Comparison of ENCODE assay signal across 8 cellular contexts in genomic region chr14:50001146-50001998, GRCh38.
DNase-seq lines count a peak whose midpoint lies in the region; ATAC-seq, FAIRE-seq and TF ChIP-seq lines count a peak whose summit lies in the region.

No MANE protein-coding gene starts in this region.

- WGBS in pancreas, 2 donors: 18 to 24% methylated on average over 23 of the region's 23 CpGs

- ATAC-seq in GM21723 (IDR thresholded peaks at IDR 0.05; ENCODE audit: unreplicated experiment) (peak; percentile 36), pancreas (peak; percentile 61 to 72 (median 67)), upper lobe of right lung (peak; percentile 46)

- peak; percentile 72 for DNase-seq in DMS153 (lab: John Stamatoyannopoulos, UW)
- peak; percentile 94 for DNase-seq in NCI-H2107 treated with DMSO at 0.1 percent for 48 hours (lab: John Stamatoyannopoulos, UW; ENCODE audit: unreplicated experiment)
- peak; percentile 55 to 64 (median 58) for DNase-seq in activated CD8-positive, alpha-beta memory T cell treated with anti-CD3 and anti-CD28 coated beads for 48 hours (ENCODE audit: low read depth in 2 of 3, low spot score in 2 of 3)
- peak; percentile 48 to 55 for DNase-seq in erythroblast (lab: John Stamatoyannopoulos, UW)
- peak; percentile 30 to 67 (median 51) for DNase-seq in pancreas
- DNase-seq in upper lobe of right lung: peak; percentile 75
- DNase-seq in Ammon's horn (ENCODE audit: low spot score): no peak

- no peak for FAIRE-seq in pancreas (lab: Jason Lieb, UNC)

- H3K27me3 ChIP-seq in pancreas (no peaks in the 10 kb centered on the region), upper lobe of right lung (no peaks in the 10 kb centered on the region)

- H3K9me3 ChIP-seq in pancreas (no peaks in the 10 kb centered on the region), upper lobe of right lung (no peaks in the 10 kb centered on the region)

- H3K4me3 ChIP-seq in pancreas: peak overlapping the region in 1 of 4 donors; percentile 16
- peak overlapping the region; percentile 24 for H3K4me3 ChIP-seq in upper lobe of right lung

- H3K36me3 ChIP-seq in pancreas: no peaks in the 10 kb centered on the region
- no peaks in the 10 kb centered on the region for H3K36me3 ChIP-seq in upper lobe of right lung

- peak; percentile 46 for TF ChIP-seq POLR2A in erythroblast (IDR thresholded peaks at IDR 0.05; ENCODE audit: low read length)

- intact Hi-C loops in pancreas (cut with DNase I) (loop anchor here in 1 of 3 donors (10.0 kb wide), 1 partner anchor 107 kb away; the partner anchor contains the start of gene ARF6), upper lobe of right lung (cut with DNase I) (loop anchor here (5.0 kb wide), 2 partner anchors 101 to 109 kb away; partner anchors contain the start of gene ARF6)

- H3K4me1 ChIP-seq in pancreas: peaks cover 7 to 46% (median 15%) of the 10 kb centered on the region in 3 donors
- peaks cover 45% of the 10 kb centered on the region for H3K4me1 ChIP-seq in upper lobe of right lung

- peak overlapping the region; percentile 53 to 88 (median 79) for H3K27ac ChIP-seq in pancreas
- peak overlapping the region; percentile 93 for H3K27ac ChIP-seq in upper lobe of right lung

- TF ChIP-seq CTCF in pancreas (IDR thresholded peaks at IDR 0.05) (no peak), upper lobe of right lung (IDR thresholded peaks at IDR 0.05) (no peak)
